ENCODE assay signal across 17 cellular contexts in genomic region chr18:63241739-63242138, GRCh38.
A peak's percentile ranks its signal among the peaks of the same experiment; 100 is the strongest.
DNase-seq lines count a peak whose midpoint lies in the region; ATAC-seq, FAIRE-seq and TF ChIP-seq lines count a peak whose summit lies in the region.
"Had no signal": no experiment of that assay in that cellular context is flagged by ENCODE, and none has a peak within 500 bp of the region (broad histone marks: within the 10 kb centered on the region; RNA-seq: fewer than 3 reads in every experiment).

No MANE protein-coding gene starts in this region.

- no peak for TF ChIP-seq CTCF in liver (IDR thresholded peaks at IDR 0.05; ENCODE audit: low read depth, low read length, missing input control)
- TF ChIP-seq CTCF in HepG2 (CRISPR knock-in tag; IDR thresholded peaks at IDR 0.05) = no peak
- TF ChIP-seq CTCF in right lobe of liver (IDR thresholded peaks at IDR 0.05) = no peak
- no peak for TF ChIP-seq CTCF in psoas muscle (IDR thresholded peaks at IDR 0.05)

- BruUV-seq in HepG2 (replicated peaks; lab: Mats Ljungman, UMichigan) = no TSS peak

- TF ChIP-seq POLR2A in HepG2 (IDR thresholded peaks at IDR 0.05; ENCODE audit: insufficient read depth in 1 of 2, low read depth in 2 of 2, low read length in 2 of 2) (no peak), right lobe of liver (IDR thresholded peaks at IDR 0.05) (no peak)

- in situ Hi-C loops in HepG2 (cut with HindIII; ENCODE audit: extremely low pct_ligation_motif_present, low pct_unique_long_range_greater_than_20kb) = no loop called here

- WGBS in liver = 34% methylated on average over 8 of the region's 8 CpGs
- 6% methylated on average over 8 of the region's 8 CpGs for WGBS in HepG2 (ENCODE audit: low lambda C conversion rate)
- WGBS in right lobe of liver (ENCODE audit: insufficient coverage, low coverage, low lambda C conversion rate, missing lambda C conversion rate) = 37% methylated on average over 8 of the region's 8 CpGs
- 70 to 93% (median 73%) methylated on average over 8 of the region's 8 CpGs for WGBS in psoas muscle, 3 donors

- intact Hi-C loops in HepG2 (cut with micrococcal nuclease; ENCODE audit: unreplicated experiment) = no loop called here
- intact Hi-C loops in right lobe of liver (cut with DNase I) = no loop called here
- intact Hi-C loops in psoas muscle (cut with DNase I) = loop anchor here in 1 of 2 donors (5.0 kb wide), 1 partner anchor 34 kb away; no protein-coding TSS in a partner anchor

- no peak for TF ChIP-seq EP300 in HepG2 (IDR thresholded peaks at IDR 0.05; ENCODE audit: low read depth in 2 of 2, low read length in 2 of 2)
- no peak for TF ChIP-seq EP300 in HepG2 (CRISPR knock-in tag; IDR thresholded peaks at IDR 0.05; ENCODE audit: borderline replicate concordance)

- H3K27ac ChIP-seq in liver (ENCODE audit: low read depth in 1 of 2, low read length in 2 of 2) (no peak overlapping the region), HepG2 (ENCODE audit: extremely low read length, insufficient read depth, low read length) (no peak overlapping the region), right lobe of liver (no peak overlapping the region), psoas muscle (peak overlapping the region; percentile 85)
- H3K27ac ChIP-seq: PC-9 had no signal

- H3K4me1 ChIP-seq in liver (ENCODE audit: control insufficient read depth in 4 of 4, insufficient read depth in 4 of 4, low read length in 3 of 4) (peaks cover 1 to 18% (median 8%) of the 10 kb centered on the region in 4 donors), HepG2 (ENCODE audit: insufficient read depth, low read length) (peaks cover 17% of the 10 kb centered on the region), right lobe of liver (peaks cover 0 to 25% (median 5%) of the 10 kb centered on the region in 4 donors), psoas muscle (peaks cover 49% of the 10 kb centered on the region)

- H3K9me3 ChIP-seq in liver (ENCODE audit: control insufficient read depth in 4 of 4, low read length in 3 of 4) (no peaks in the 10 kb centered on the region), HepG2 (ENCODE audit: low read length) (no peaks in the 10 kb centered on the region), right lobe of liver (no peaks in the 10 kb centered on the region), psoas muscle (no peaks in the 10 kb centered on the region)

- H3K9ac ChIP-seq in liver (ENCODE audit: low read depth in 1 of 2, low read length in 2 of 2) = no peak overlapping the region
- no peak overlapping the region for H3K9ac ChIP-seq in HepG2 (ENCODE audit: insufficient read depth, low read depth, low read length)

- H2AFZ ChIP-seq in HepG2 (ENCODE audit: low read length) = no peak overlapping the region
- H2AFZ ChIP-seq: PC-9 had no signal

- FAIRE-seq in HepG2 (lab: Jason Lieb, UNC) = no peak

- H3K4me2 ChIP-seq in HepG2 (ENCODE audit: low read depth, low read length) = no peak overlapping the region
- H3K4me2 ChIP-seq: PC-9 had no signal

- TF ChIP-seq RAD21 in liver (IDR thresholded peaks at IDR 0.05) (peak in 1 of 2 donors; percentile 20), HepG2 (CRISPR knock-in tag; IDR thresholded peaks at IDR 0.05) (no peak)

- no peaks in the 10 kb centered on the region for H3K79me2 ChIP-seq in HepG2 (ENCODE audit: insufficient read depth, low read length)

- H3K36me3 ChIP-seq in liver (ENCODE audit: control insufficient read depth in 4 of 4, insufficient read depth in 3 of 4, low read depth in 1 of 4, low read length in 3 of 4) (no peaks in the 10 kb centered on the region), HepG2 (replicated peaks in 1 of 2; ENCODE audit: control insufficient read depth in 1 of 2, insufficient read depth in 2 of 2, low read length in 2 of 2) (no peaks in the 10 kb centered on the region), right lobe of liver (no peaks in the 10 kb centered on the region), psoas muscle (ENCODE audit: insufficient read depth in 1 of 2, low read depth in 1 of 2) (no peaks in the 10 kb centered on the region)

- H3K4me3 ChIP-seq in liver (ENCODE audit: low read depth in 1 of 3, low read length in 3 of 3) (no peak overlapping the region), HepG2 (replicated peaks in 1 of 3; ENCODE audit: insufficient read depth in 1 of 3, low read depth in 2 of 3, low read length in 3 of 3) (no peak overlapping the region), right lobe of liver (no peak overlapping the region), psoas muscle (no peak overlapping the region)
- H3K4me3 ChIP-seq: PC-9 had no signal

- no peaks in the 10 kb centered on the region for H4K20me1 ChIP-seq in HepG2 (ENCODE audit: insufficient read depth, low read length)

- POLR2A ChIA-PET in HepG2 (lab: Yijun Ruan, JAX) = no interaction called here

- DNase-seq in HepG2 (ENCODE audit: low spot score) (no peak), right lobe of liver (no peak), psoas muscle (no peak), occipital lobe (lab: John Stamatoyannopoulos, UW) (no peak), NCI-H2081 treated with DMSO at 0.1 percent for 48 hours (lab: John Stamatoyannopoulos, UW) (no peak), HuH-7.5 (ENCODE audit: low spot score) (no peak)
- DNase-seq: AML-193, DMS79 treated with DMSO at 0.1 percent for 48 hours, GDM1, Karpas-422, NCI-H1105 treated with DMSO at 0.1 percent for 48 hours, NCI-H187, NCI-H446, NCI-H774, PC-9 had no signal

- ATAC-seq in HepG2 (no peak), right lobe of liver (peak; percentile 61 to 82 (median 68)), psoas muscle (no peak), GM21360 (IDR thresholded peaks at IDR 0.05; ENCODE audit: unreplicated experiment) (no peak)

- no peaks in the 10 kb centered on the region for H3K27me3 ChIP-seq in liver (ENCODE audit: control insufficient read depth in 4 of 4, insufficient read depth in 4 of 4, low read length in 3 of 4)
- H3K27me3 ChIP-seq in HepG2 (ENCODE audit: control insufficient read depth in 1 of 2, insufficient read depth in 2 of 2, low read length in 2 of 2) = peaks cover 0 to 7% of the 10 kb centered on the region in 2 experiments; a peak in 1 of 5 replicates
- no peaks in the 10 kb centered on the region for H3K27me3 ChIP-seq in right lobe of liver
- H3K27me3 ChIP-seq in psoas muscle (ENCODE audit: insufficient read depth in 3 of 3, low read length in 2 of 3) = no peaks in the 10 kb centered on the region

- CTCF ChIA-PET in HepG2 (lab: Yijun Ruan, JAX; ENCODE audit: low intra/inter-chr PET ratio, low total read pairs) = no interaction called here

TF ChIP-seq in liver, 16 proteins besides CTCF, POLR2A, EP300 and RAD21 (continues in another document):
- TF ChIP-seq FOXA1 (IDR thresholded peaks at IDR 0.05) (peak; percentile 27), MAX (IDR thresholded peaks at IDR 0.05) (no peak), TAF1 (conservative IDR thresholded peaks at IDR 0.05) (no peak), YY1 (IDR thresholded peaks at IDR 0.05) (peak; percentile 92), RXRA (IDR thresholded peaks at IDR 0.05) (peak; percentile 45 to 73), SP1 (IDR thresholded peaks at IDR 0.05) (peak; percentile 62), FOXA2 (IDR thresholded peaks at IDR 0.05) (peak; percentile 31), NR2F2 (IDR thresholded peaks at IDR 0.05) (no peak), HNF4G (IDR thresholded peaks at IDR 0.05) (peak; percentile 69), ZBTB33 (IDR thresholded peaks at IDR 0.05) (peak; percentile 24)

TF ChIP-seq in HepG2, 621 proteins besides CTCF, POLR2A, EP300 and RAD21:
- TF ChIP-seq BRF2 (CRISPR knock-in tag; IDR thresholded peaks at IDR 0.05) (no peak), TOE1 (CRISPR knock-in tag; IDR thresholded peaks at IDR 0.05) (no peak), DMTF1 (CRISPR knock-in tag; IDR thresholded peaks at IDR 0.05) (no peak)
TF ChIP-seq in HepG2: peak in this region for 0.

Comparison
In these comparisons a context has a peak if more than half of its experiments do, and no peak if none do; other contexts are left out.
1. ATAC-seq: peak in right lobe of liver (4 of 4); none in HepG2 (single experiment), psoas muscle (0 of 4) and GM21360 (single experiment).